20 cellular contexts compared by ENCODE assay signal in genomic region chr17:78870621-78871020, GRCh38. TPM values are rescaled to one million over a fixed set of nuclear protein-coding genes. Genes with fewer than 3 reads are reported as not detected.
DNase-seq lines count a peak whose midpoint lies in the region; ATAC-seq and TF ChIP-seq lines count a peak whose summit lies in the region.
"Had no signal": no experiment of that assay in that cellular context is flagged by ENCODE, and none has a peak within 500 bp of the region (broad histone marks: within the 10 kb centered on the region; RNA-seq: fewer than 3 reads in every experiment).

No MANE protein-coding gene starts in this region.

- H3K4me3 ChIP-seq in breast epithelium, result no peak overlapping the region
- H3K4me3 ChIP-seq in dorsolateral prefrontal cortex, result no peak overlapping the region
- H3K4me3 ChIP-seq: A549 had no signal

- ATAC-seq in GM21360 (IDR thresholded peaks at IDR 0.05; ENCODE audit: unreplicated experiment), result no peak
- ATAC-seq: A549, HCT116, HepG2 had no signal

- H3K4me1 Mint-ChIP-seq in MCF 10A (ENCODE audit: insufficient read depth, unreplicated experiment), result peaks cover 25% of the 10 kb centered on the region
- peaks cover 63% of the 10 kb centered on the region for H3K4me1 Mint-ChIP-seq in osteocyte (ENCODE audit: unreplicated experiment)

- POLR2A ChIA-PET in MCF 10A (lab: Yijun Ruan, JAX), result interaction anchor here (0.7 kb wide), 1 partner anchor 46 kb away, joined by 3 read pairs; no protein-coding TSS in a partner anchor

- H3K4me3 Mint-ChIP-seq in MCF 10A (ENCODE audit: unreplicated experiment) (no peak overlapping the region), osteocyte (ENCODE audit: unreplicated experiment) (no peak overlapping the region)
- H3K4me3 Mint-ChIP-seq: CD4-positive, alpha-beta memory T cell; HFFc6 had no signal

- CTCF ChIA-PET in MCF 10A (lab: Yijun Ruan, JAX), result interaction anchor here (0.7 kb wide), 1 partner anchor 86 kb away, joined by 3 read pairs; no protein-coding TSS in a partner anchor

- intact Hi-C loops in MCF 10A (cut with micrococcal nuclease), result no loop called here
- intact Hi-C loops in breast epithelium (cut with DNase I; ENCODE audit: low total_unique reads), result no loop called here
- intact Hi-C loops in dorsolateral prefrontal cortex (cut with DNase I), result no loop called here

- H3K9me3 Mint-ChIP-seq in MCF 10A (ENCODE audit: unreplicated experiment) (no peaks in the 10 kb centered on the region), osteocyte (ENCODE audit: unreplicated experiment) (no peaks in the 10 kb centered on the region)
- H3K9me3 Mint-ChIP-seq: CD4-positive, alpha-beta memory T cell; HFFc6 had no signal

- H3K36me3 ChIP-seq in breast epithelium, result no peaks in the 10 kb centered on the region

- DNase-seq in MCF 10A (ENCODE audit: unreplicated experiment) (no peak), breast epithelium (ENCODE audit: low spot score in 2 of 2) (no peak), dorsolateral prefrontal cortex (no peak), substantia nigra (lab: John Stamatoyannopoulos, UW) (peak in 2 of 49 donors; percentile 35 to 38), NK-92 (lab: John Stamatoyannopoulos, UW; ENCODE audit: unreplicated experiment) (no peak), osteocyte (ENCODE audit: extremely low spot score, unreplicated experiment) (no peak)
- DNase-seq: AML-193; CD4-positive, alpha-beta memory T cell; DMS153; DMS79; GDM1; GOT3; H7; HFFc6 had no signal

- no TSS peak for BruUV-seq in MCF 10A (replicated peaks; lab: Mats Ljungman, UMichigan)

- TF ChIP-seq POLR2A in breast epithelium (IDR thresholded peaks at IDR 0.05), result no peak

- peaks cover 0 to 2% of the 10 kb centered on the region in 2 donors for H3K4me1 ChIP-seq in breast epithelium

- H3K27me3 Mint-ChIP-seq in MCF 10A (ENCODE audit: insufficient read depth, unreplicated experiment) (no peaks in the 10 kb centered on the region), osteocyte (ENCODE audit: unreplicated experiment) (no peaks in the 10 kb centered on the region)

- TF ChIP-seq CTCF in MCF 10A (IDR thresholded peaks at IDR 0.05; ENCODE audit: unreplicated experiment) (no peak), breast epithelium (IDR thresholded peaks at IDR 0.05) (no peak), dorsolateral prefrontal cortex (IDR thresholded peaks at IDR 0.05 in 54 of 56, conservative IDR thresholded peaks at IDR 0.05 in 2 of 56; ENCODE audit: low read depth in 1 of 56, partially characterized antibody in 56 of 56) (no peak), osteocyte (IDR thresholded peaks at IDR 0.05) (no peak)

- H3K36me3 Mint-ChIP-seq in MCF 10A (ENCODE audit: insufficient read depth, unreplicated experiment) (peaks cover 49% of the 10 kb centered on the region), osteocyte (ENCODE audit: unreplicated experiment) (peaks cover 41% of the 10 kb centered on the region)
- H3K36me3 Mint-ChIP-seq: CD4-positive, alpha-beta memory T cell had no signal

- H3K27ac Mint-ChIP-seq in MCF 10A (ENCODE audit: low read depth, unreplicated experiment) (peak overlapping the region; percentile 61), osteocyte (ENCODE audit: unreplicated experiment) (no peak overlapping the region)

- no peak overlapping the region for H3K27ac ChIP-seq in breast epithelium
- peak overlapping the region in 49 of 59 donors; percentile 14 to 100 (median 65) for H3K27ac ChIP-seq in dorsolateral prefrontal cortex
- H3K27ac ChIP-seq in substantia nigra (ENCODE audit: low read depth, low read length, poor library complexity, severe bottlenecking), result peak overlapping the region; percentile 68
- H3K27ac ChIP-seq: 22Rv1, A549, C4-2B had no signal

- H3K27me3 ChIP-seq in breast epithelium (no peaks in the 10 kb centered on the region), dorsolateral prefrontal cortex (no peaks in the 10 kb centered on the region)

- H3K9me3 ChIP-seq in breast epithelium, result no peaks in the 10 kb centered on the region
- H3K9me3 ChIP-seq: A549 had no signal

RNA-seq across cellular contexts. Expression of gene USP36, which starts 30.0 kb away (rescaled TPM):
- total RNA-seq in MCF 10A (2022), result 118 and 119 TPM in 2 replicates
- 10 to 100 TPM; 50.2 to 58.8 (median 55.4) TPM for total RNA-seq in breast epithelium
- 10 to 100 TPM; 39.1 to 90.9 (median 60.5) TPM for total RNA-seq in dorsolateral prefrontal cortex
- 56.2 and 66.7 TPM in 2 replicates for total RNA-seq in osteocyte

RNA-seq across cellular contexts. Expression of gene CEP295NL, which starts 32.4 kb away (rescaled TPM):
- total RNA-seq in MCF 10A (2022) (0.68 and 0.86 TPM in 2 replicates), breast epithelium (1 to 10 TPM; 1.8 to 7.2 (median 2.6) TPM), dorsolateral prefrontal cortex (10 to 100 TPM in 17 of 120 experiments, 1 to 10 TPM in 103; 2.1 to 18.2 (median 6.7) TPM), osteocyte (7.3 and 9.2 TPM in 2 replicates)
- total RNA-seq: HepG2 had no signal

RNA-seq across cellular contexts. Expression of gene TIMP2, which starts 54.6 kb away (rescaled TPM):
- total RNA-seq in MCF 10A (2022) (24.8 and 35.1 TPM in 2 replicates), breast epithelium (100 to 1,000 TPM in 2 of 3 donors, 10 to 100 TPM in 1; 72.0 to 344 (median 112) TPM), dorsolateral prefrontal cortex (100 to 1,000 TPM in 119 of 120 experiments, 10 to 100 TPM in 1; 97.8 to 275 (median 166) TPM), osteocyte (1,096 and 1,211 TPM in 2 replicates)

Comparison
In these comparisons a context has a peak if more than half of its experiments do, and no peak if none do; other contexts are left out.
1. H3K27ac ChIP-seq: peak in dorsolateral prefrontal cortex (49 of 59) and substantia nigra (single experiment); none in breast epithelium (0 of 2).